In genomic region chr22:30354644-30355043, GRCh38 we compare ENCODE assay signal across 12 cellular contexts. TPM values are rescaled to one million over a fixed set of nuclear protein-coding genes. Genes with fewer than 3 reads are reported as not detected.
DNase-seq lines count a peak whose midpoint lies in the region; TF ChIP-seq lines count a peak whose summit lies in the region.
"Had no signal": no experiment of that assay in that cellular context is flagged by ENCODE, and none has a peak within 500 bp of the region (broad histone marks: within the 10 kb centered on the region; RNA-seq: fewer than 3 reads in every experiment).

No MANE protein-coding gene starts in this region.

- H3K4me1 ChIP-seq in SJCRH30: peaks cover 4% of the 10 kb centered on the region; the same call in 1 of the 2 replicates

- H3K27ac Mint-ChIP-seq in activated naive CD4-positive, alpha-beta T cell treated with anti-CD3 and anti-CD28 coated beads for 36 hours: peak overlapping the region; percentile 68
- no peak overlapping the region for H3K27ac Mint-ChIP-seq in activated CD4-positive, alpha-beta memory T cell treated with anti-CD3 and anti-CD28 coated beads, Interleukin-2, amount 10 ng/mL, durations not matched to agents 7 days and 5 days
- H3K27ac Mint-ChIP-seq in type B pancreatic cell: peak overlapping the region; percentile 16

- H3K27me3 ChIP-seq in SJCRH30: no peaks in the 10 kb centered on the region

- no peak overlapping the region for H3K27ac ChIP-seq in SJCRH30

- H3K36me3 ChIP-seq in SJCRH30: peaks cover 31% of the 10 kb centered on the region

- H3K9me3 ChIP-seq in SJCRH30 (replicated peaks): no peaks in the 10 kb centered on the region
- H3K9me3 ChIP-seq: HAP-1 had no signal

- H3K36me3 Mint-ChIP-seq in activated naive CD4-positive, alpha-beta T cell treated with anti-CD3 and anti-CD28 coated beads for 36 hours (ENCODE audit: low read depth): peaks cover 41% of the 10 kb centered on the region
- H3K36me3 Mint-ChIP-seq in activated CD4-positive, alpha-beta memory T cell treated with anti-CD3 and anti-CD28 coated beads, Interleukin-2, amount 10 ng/mL, durations not matched to agents 7 days and 5 days (ENCODE audit: low read depth): peaks cover 57% of the 10 kb centered on the region
- peaks cover 20% of the 10 kb centered on the region for H3K36me3 Mint-ChIP-seq in type B pancreatic cell

- no peak for TF ChIP-seq CTCF in type B pancreatic cell (conservative IDR thresholded peaks at IDR 0.05)

- peak overlapping the region; percentile 46 for H3K4me3 Mint-ChIP-seq in activated naive CD4-positive, alpha-beta T cell treated with anti-CD3 and anti-CD28 coated beads for 36 hours
- peak overlapping the region; percentile 26 for H3K4me3 Mint-ChIP-seq in activated CD4-positive, alpha-beta memory T cell treated with anti-CD3 and anti-CD28 coated beads, Interleukin-2, amount 10 ng/mL, durations not matched to agents 7 days and 5 days
- peak overlapping the region; percentile 99 for H3K4me3 Mint-ChIP-seq in type B pancreatic cell

- CTCF ChIA-PET in activated naive CD4-positive, alpha-beta T cell treated with anti-CD3 and anti-CD28 coated beads for 36 hours (lab: Charles Lee): interaction anchor here (0.6 to 1.2 kb wide), 3 partner anchors 30 to 91 kb away, joined by 3 to 4 read pairs (median 4); partner anchors contain the start of gene RNF215
- CTCF ChIA-PET in activated CD4-positive, alpha-beta memory T cell treated with anti-CD3 and anti-CD28 coated beads, Interleukin-2, amount 10 ng/mL, durations not matched to agents 7 days and 5 days (lab: Charles Lee): interaction anchor here (0.5 to 2.6 kb wide), 3 partner anchors 30 to 247 kb away, joined by 4 to 14 read pairs (median 4); partner anchors contain the start of gene CASTOR1

- H3K27me3 Mint-ChIP-seq in activated naive CD4-positive, alpha-beta T cell treated with anti-CD3 and anti-CD28 coated beads for 36 hours (ENCODE audit: low read depth): no peaks in the 10 kb centered on the region
- H3K27me3 Mint-ChIP-seq in activated CD4-positive, alpha-beta memory T cell treated with anti-CD3 and anti-CD28 coated beads, Interleukin-2, amount 10 ng/mL, durations not matched to agents 7 days and 5 days: no peaks in the 10 kb centered on the region
- H3K27me3 Mint-ChIP-seq in type B pancreatic cell: no peaks in the 10 kb centered on the region

- H3K9me3 Mint-ChIP-seq in activated naive CD4-positive, alpha-beta T cell treated with anti-CD3 and anti-CD28 coated beads for 36 hours: no peaks in the 10 kb centered on the region
- H3K9me3 Mint-ChIP-seq in activated CD4-positive, alpha-beta memory T cell treated with anti-CD3 and anti-CD28 coated beads, Interleukin-2, amount 10 ng/mL, durations not matched to agents 7 days and 5 days: no peaks in the 10 kb centered on the region
- H3K9me3 Mint-ChIP-seq in type B pancreatic cell: no peaks in the 10 kb centered on the region

- H3K4me1 Mint-ChIP-seq in activated naive CD4-positive, alpha-beta T cell treated with anti-CD3 and anti-CD28 coated beads for 36 hours (ENCODE audit: low read depth): peaks cover 66% of the 10 kb centered on the region
- H3K4me1 Mint-ChIP-seq in activated CD4-positive, alpha-beta memory T cell treated with anti-CD3 and anti-CD28 coated beads, Interleukin-2, amount 10 ng/mL, durations not matched to agents 7 days and 5 days: peaks cover 65% of the 10 kb centered on the region
- peaks cover 31% of the 10 kb centered on the region for H3K4me1 Mint-ChIP-seq in type B pancreatic cell (ENCODE audit: unreplicated experiment)

- intact Hi-C loops in activated naive CD4-positive, alpha-beta T cell treated with anti-CD3 and anti-CD28 coated beads for 36 hours (cut with micrococcal nuclease): loop anchor here (5.0 kb wide), 1 partner anchor 238 kb away; the partner anchor contains the start of gene PES1
- intact Hi-C loops in head of caudate nucleus (cut with DNase I): no loop called here

- POLR2A ChIA-PET in activated CD4-positive, alpha-beta memory T cell treated with anti-CD3 and anti-CD28 coated beads, Interleukin-2, amount 10 ng/mL, durations not matched to agents 7 days and 5 days (lab: Charles Lee): interaction anchor here (0.6 to 3.4 kb wide), 6 partner anchors 7 to 1282 kb away, joined by 3 to 49 read pairs (median 11); partner anchors contain the start of genes CASTOR1 and TBC1D10A

- H3K4me3 ChIP-seq in SJCRH30: no peak overlapping the region

- DNase-seq in activated naive CD4-positive, alpha-beta T cell treated with anti-CD3 and anti-CD28 coated beads for 36 hours: no peak
- no peak for DNase-seq in activated naive CD4-positive, alpha-beta T cell treated with anti-CD3 and anti-CD28 coated beads, Interleukin-2, amount 50 U/mL, for 16 hours
- no peak for DNase-seq in activated CD4-positive, alpha-beta memory T cell treated with anti-CD3 and anti-CD28 coated beads, Interleukin-2, amount 10 ng/mL, durations not matched to agents 7 days and 5 days
- peak; percentile 48 for DNase-seq in kidney tubule cell (ENCODE audit: low spot score)
- no peak for DNase-seq in type B pancreatic cell (ENCODE audit: extremely low spot score, unreplicated experiment)
- no peak for DNase-seq in mesenteric fat pad (ENCODE audit: low spot score)
- DNase-seq in head of caudate nucleus: no peak
- DNase-seq in SJCRH30: no peak
- DNase-seq: foreskin melanocyte, left cardiac atrium, retina had no signal

RNA-seq across cellular contexts. Expression of gene SF3A1, which starts 2.0 kb away (rescaled TPM):
- total RNA-seq in activated naive CD4-positive, alpha-beta T cell treated with anti-CD3 and anti-CD28 coated beads for 36 hours: 100 to 1,000 TPM; 274 to 276 TPM
- 100 to 1,000 TPM; 225 to 226 TPM for total RNA-seq in activated CD4-positive, alpha-beta memory T cell treated with anti-CD3 and anti-CD28 coated beads, Interleukin-2, amount 10 ng/mL, durations not matched to agents 7 days and 5 days
- total RNA-seq in type B pancreatic cell (ENCODE audit: low replicate concordance) (160 and 190 TPM in 2 replicates), mesenteric fat pad (119 TPM)
- total RNA-seq in SJCRH30 (2014; rRNA removed; shearing (Covaris generic)): 45.2 and 64.7 TPM in 2 replicates

RNA-seq across cellular contexts. Expression of gene CCDC157, which starts 2.2 kb away (rescaled TPM):
- total RNA-seq in activated naive CD4-positive, alpha-beta T cell treated with anti-CD3 and anti-CD28 coated beads for 36 hours: 1 to 10 TPM; 1.1 to 1.5 TPM
- total RNA-seq in activated CD4-positive, alpha-beta memory T cell treated with anti-CD3 and anti-CD28 coated beads, Interleukin-2, amount 10 ng/mL, durations not matched to agents 7 days and 5 days: 1 to 10 TPM; 3.2 to 3.6 TPM
- 6.9 and 9.4 TPM in 2 replicates for total RNA-seq in type B pancreatic cell (ENCODE audit: low replicate concordance)
- 0.77 TPM for total RNA-seq in mesenteric fat pad
- total RNA-seq in SJCRH30 (2014; rRNA removed; shearing (Covaris generic)): 1.2 TPM in 2 replicates

RNA-seq across cellular contexts. Expression of gene TBC1D10A, which starts 27.9 kb away (rescaled TPM):
- 10 to 100 TPM; 19.4 to 21.4 TPM for total RNA-seq in activated naive CD4-positive, alpha-beta T cell treated with anti-CD3 and anti-CD28 coated beads for 36 hours
- total RNA-seq in activated CD4-positive, alpha-beta memory T cell treated with anti-CD3 and anti-CD28 coated beads, Interleukin-2, amount 10 ng/mL, durations not matched to agents 7 days and 5 days: 10 to 100 TPM; 37.9 to 41.6 TPM
- total RNA-seq in type B pancreatic cell (ENCODE audit: low replicate concordance) (15.3 and 21.5 TPM in 2 replicates), mesenteric fat pad (25.8 TPM)
- 4.8 and 5.8 TPM in 2 replicates for total RNA-seq in SJCRH30 (2014; rRNA removed; shearing (Covaris generic))

RNA-seq across cellular contexts. Expression of gene RNF215, which starts 32.6 kb away (rescaled TPM):
- total RNA-seq in activated naive CD4-positive, alpha-beta T cell treated with anti-CD3 and anti-CD28 coated beads for 36 hours: 1 to 10 TPM; 2.8 to 3.9 TPM
- 10 to 100 TPM; 12.2 to 13.3 TPM for total RNA-seq in activated CD4-positive, alpha-beta memory T cell treated with anti-CD3 and anti-CD28 coated beads, Interleukin-2, amount 10 ng/mL, durations not matched to agents 7 days and 5 days
- 16.9 and 29.2 TPM in 2 replicates for total RNA-seq in type B pancreatic cell (ENCODE audit: low replicate concordance)
- 9.1 TPM for total RNA-seq in mesenteric fat pad
- 4.1 and 7.3 TPM in 2 replicates for total RNA-seq in SJCRH30 (2014; rRNA removed; shearing (Covaris generic))

RNA-seq across cellular contexts. Expression of gene SEC14L2, which starts 42.2 kb away (rescaled TPM):
- total RNA-seq in activated naive CD4-positive, alpha-beta T cell treated with anti-CD3 and anti-CD28 coated beads for 36 hours: 1 to 10 TPM; 8.2 to 8.8 TPM
- 1 to 10 TPM; 5.6 to 7.4 TPM for total RNA-seq in activated CD4-positive, alpha-beta memory T cell treated with anti-CD3 and anti-CD28 coated beads, Interleukin-2, amount 10 ng/mL, durations not matched to agents 7 days and 5 days
- 7.9 and 9.6 TPM in 2 replicates for total RNA-seq in type B pancreatic cell (ENCODE audit: low replicate concordance)
- 3.4 TPM for total RNA-seq in mesenteric fat pad
- 1.4 and 3.4 TPM in 2 replicates for total RNA-seq in SJCRH30 (2014; rRNA removed; shearing (Covaris generic))

Comparison
In these comparisons a context has a peak if more than half of its experiments do, and no peak if none do; other contexts are left out.
1. H3K4me3 Mint-ChIP-seq: peak in every context shown above with its lines; median percentile 99 in type B pancreatic cell; 46 in activated naive CD4-positive, alpha-beta T cell treated with anti-CD3 and anti-CD28 coated beads for 36 hours; 26 in activated CD4-positive, alpha-beta memory T cell treated with anti-CD3 and anti-CD28 coated beads, Interleukin-2, amount 10 ng/mL, durations not matched to agents 7 days and 5 days.